ENCODE assay signal across 26 cellular contexts in the genomic region with DNA sequence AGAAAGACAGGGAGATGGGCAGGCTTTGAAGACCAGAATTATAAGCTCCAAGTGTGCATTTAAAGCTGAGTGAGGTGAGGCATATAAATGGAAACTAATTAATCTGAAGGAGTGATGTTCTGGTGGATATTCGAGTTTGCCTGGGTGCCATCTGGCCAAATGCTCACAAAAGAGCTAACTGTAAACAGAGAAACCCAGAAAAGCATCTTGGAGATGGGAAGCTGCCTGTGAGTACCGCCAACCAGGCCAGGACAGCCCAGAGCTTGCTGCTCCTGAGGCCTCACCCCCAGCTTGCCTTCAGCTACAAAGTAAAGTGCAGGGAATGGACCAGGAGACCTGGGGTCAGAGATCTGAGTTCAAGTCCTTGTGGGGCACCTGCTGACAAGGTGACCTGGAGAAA.
"Had no signal": no experiment of that assay in that cellular context is flagged by ENCODE, and none has a peak within 500 bp of the region (broad histone marks: within the 10 kb centered on the region; RNA-seq: fewer than 3 reads in every experiment).

No MANE protein-coding gene starts in this region.

- H3K4me1 ChIP-seq: gastroesophageal sphincter, heart left ventricle, pancreas, prostate gland, right atrium auricular region, stomach, testis, tibial artery had no signal

- H3K9me3 ChIP-seq: gastroesophageal sphincter, heart left ventricle, neutrophil, pancreas, prostate gland, right atrium auricular region, testis had no signal

- H2AFZ ChIP-seq: hepatocyte had no signal

- H3K4me3 ChIP-seq: dorsolateral prefrontal cortex, gastroesophageal sphincter, heart left ventricle, hepatocyte, lung, mucosa of descending colon, pancreas, prostate gland, right atrium auricular region, smooth muscle cell, stomach, testis, tibial artery had no signal

- FAIRE-seq: colon, kidney, pancreas had no signal

- DNase-seq: effector CD4-positive, alpha-beta T cell; endodermal cell; foreskin keratinocyte; heart left ventricle; kidney; mucosa of descending colon; naive B cell; pancreas; stimulated activated CD4-positive, alpha-beta T cell treated with anti-CD3 and anti-CD28 coated beads, Interleukin-12 subunit alpha, Interleukin-12 subunit beta, amount 100 ng/mL, for 4 hours; stimulated activated CD4-positive, alpha-beta T cell treated with anti-CD3 and anti-CD28 coated beads, Interleukin-1b, Interleukin-23, amount 100 ng/mL, for 48 hours; stimulated activated CD4-positive, alpha-beta T cell treated with anti-CD3 and anti-CD28 coated beads, Interleukin-4, amount 100 ng/mL, for 1 hour; stimulated activated CD8-positive, alpha-beta memory T cell treated with anti-CD3 and anti-CD28 coated beads, Interleukin-4, amount 100 ng/mL, for 48 hours; stimulated activated naive CD4-positive, alpha-beta T cell treated with Interleukin-2 at 50 U/mL for 16 hours; stomach; testis had no signal

- H3K27me3 ChIP-seq: dorsolateral prefrontal cortex, foreskin keratinocyte, heart left ventricle, hepatocyte, neutrophil, pancreas, right atrium auricular region, stomach, testis, tibial artery had no signal

- H3K4me2 ChIP-seq: hepatocyte, smooth muscle cell had no signal

- H3K36me3 ChIP-seq: gastroesophageal sphincter, heart left ventricle, neutrophil, pancreas, prostate gland, right atrium auricular region, stomach, tibial artery had no signal

- H3K79me2 ChIP-seq: hepatocyte had no signal

- H3K27ac ChIP-seq: epithelial cell of prostate, foreskin keratinocyte, gastroesophageal sphincter, heart left ventricle, hepatocyte, neutrophil, pancreas, prostate gland, right atrium auricular region, stomach, testis, tibial artery had no signal
